In the genomic region with DNA sequence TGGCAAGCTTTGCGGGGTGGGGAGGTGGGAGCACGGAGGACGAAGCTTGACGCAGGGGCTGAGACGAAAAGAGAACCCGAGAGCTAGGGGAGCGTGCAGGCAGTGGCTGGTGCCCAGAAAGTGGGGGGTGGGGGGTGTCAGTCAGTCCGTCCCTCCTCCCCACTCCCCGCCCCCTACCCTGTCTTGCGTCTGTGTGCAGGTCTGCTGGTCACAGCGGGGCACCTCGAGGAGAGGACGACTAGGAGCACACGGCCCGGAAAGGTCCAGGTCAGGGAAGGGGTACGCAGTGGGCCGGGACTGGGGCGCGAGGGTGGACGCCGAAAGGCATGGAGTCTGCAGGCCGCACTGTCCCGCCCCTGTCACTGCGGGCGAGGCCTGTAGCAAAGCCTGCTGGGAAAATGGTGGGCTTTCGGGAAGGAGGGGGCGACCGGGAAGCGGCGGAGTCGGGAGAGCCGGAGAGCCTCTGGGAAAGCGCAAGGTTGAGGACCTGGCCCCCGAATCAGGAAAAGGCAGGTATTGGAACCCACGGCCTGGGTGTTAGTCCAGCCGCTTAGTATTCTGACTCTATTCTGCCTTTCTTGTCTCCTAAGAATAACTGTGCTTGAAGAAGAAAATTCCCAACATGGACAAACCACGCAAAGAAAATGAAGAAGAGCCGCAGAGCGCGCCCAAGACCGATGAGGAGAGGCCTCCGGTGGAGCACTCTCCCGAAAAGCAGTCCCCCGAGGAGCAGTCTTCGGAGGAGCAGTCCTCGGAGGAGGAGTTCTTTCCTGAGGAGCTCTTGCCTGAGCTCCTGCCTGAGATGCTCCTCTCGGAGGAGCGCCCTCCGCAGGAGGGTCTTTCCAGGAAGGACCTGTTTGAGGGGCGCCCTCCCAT, we compare ENCODE assay signal across 8 cellular contexts. TPM values are rescaled to one million over a fixed set of nuclear protein-coding genes. Genes with fewer than 3 reads are reported as not detected.
DNase-seq lines count a peak whose midpoint lies in the region; ATAC-seq, FAIRE-seq and TF ChIP-seq lines count a peak whose summit lies in the region.

No MANE protein-coding gene starts in this region.

- peaks cover 14 to 17% of the 10 kb centered on the region in 2 donors for H3K4me1 Mint-ChIP-seq in natural killer cell treated with Interleukin-12 subunit alpha and Interleukin-12 subunit beta and Interleukin-15 and Interleukin-18, amount 100 ng/mL, for 72 hours (ENCODE audit: low read depth in 2 of 2)

- TF ChIP-seq CTCF in foreskin fibroblast (IDR thresholded peaks at IDR 0.05; ENCODE audit: low read depth, low read length) = peak; percentile 68

- H3K27ac Mint-ChIP-seq in natural killer cell treated with Interleukin-12 subunit alpha and Interleukin-12 subunit beta and Interleukin-15 and Interleukin-18, amount 100 ng/mL, for 72 hours = peak overlapping the region; percentile 11 to 73

- H3K9me3 Mint-ChIP-seq in natural killer cell treated with Interleukin-12 subunit alpha and Interleukin-12 subunit beta and Interleukin-15 and Interleukin-18, amount 100 ng/mL, for 72 hours = no peaks in the 10 kb centered on the region

- H3K36me3 Mint-ChIP-seq in natural killer cell treated with Interleukin-12 subunit alpha and Interleukin-12 subunit beta and Interleukin-15 and Interleukin-18, amount 100 ng/mL, for 72 hours = no peaks in the 10 kb centered on the region

- peak; percentile 1 for DNase-seq in activated CD4-positive, CD25-positive, alpha-beta regulatory T cell treated with anti-CD3 and anti-CD28 coated beads, Interleukin-2, amount 50 U/mL, for 16 hours (ENCODE audit: low read depth, low spot score)
- DNase-seq in activated CD4-positive, CD25-positive, alpha-beta regulatory T cell treated with anti-CD3 and anti-CD28 coated beads, Interleukin-2, amount 50 U/mL, for 72 hours = no peak
- DNase-seq in NCI-H524 (lab: John Stamatoyannopoulos, UW) (peak; percentile 64 to 86), activated gamma-delta T cell treated with Interleukin-2 at 50 U/mL for 16 hours (peak; percentile 16), foreskin fibroblast (peak; percentile 55 to 82), urothelium cell line (ENCODE audit: low spot score) (peak; percentile 47)
- DNase-seq in natural killer cell treated with Interleukin-12 subunit alpha and Interleukin-12 subunit beta and Interleukin-15 and Interleukin-18, amount 100 ng/mL, for 72 hours (ENCODE audit: low spot score) = no peak

- no peak for FAIRE-seq in urothelium cell line (lab: Jason Lieb, UNC)

- peak overlapping the region; percentile 71 to 76 for H3K4me3 ChIP-seq in foreskin fibroblast (ENCODE audit: low read depth in 1 of 2, low read length in 2 of 2)

- peak; percentile 31 for ATAC-seq in HG03342 (IDR thresholded peaks at IDR 0.05; ENCODE audit: unreplicated experiment)
- peak; percentile 69 to 71 for ATAC-seq in natural killer cell treated with Interleukin-12 subunit alpha and Interleukin-12 subunit beta and Interleukin-15 and Interleukin-18, amount 100 ng/mL, for 72 hours

- peak overlapping the region; percentile 95 for H3K4me3 Mint-ChIP-seq in natural killer cell treated with Interleukin-12 subunit alpha and Interleukin-12 subunit beta and Interleukin-15 and Interleukin-18, amount 100 ng/mL, for 72 hours

- H3K27me3 Mint-ChIP-seq in natural killer cell treated with Interleukin-12 subunit alpha and Interleukin-12 subunit beta and Interleukin-15 and Interleukin-18, amount 100 ng/mL, for 72 hours = peaks cover 0 to 6% of the 10 kb centered on the region in 2 donors

RNA-seq across cellular contexts. Expression of gene TCEAL1, which starts 0.8 kb away (rescaled TPM):
- 1 to 10 TPM; 4.3 to 4.5 TPM for total RNA-seq in natural killer cell treated with Interleukin-12 subunit alpha and Interleukin-12 subunit beta and Interleukin-15 and Interleukin-18, amount 100 ng/mL, for 72 hours

RNA-seq across cellular contexts. Expression of gene TCEAL3, which starts 21.8 kb away (rescaled TPM):
- 1 to 10 TPM; 4.6 to 5.4 TPM for total RNA-seq in natural killer cell treated with Interleukin-12 subunit alpha and Interleukin-12 subunit beta and Interleukin-15 and Interleukin-18, amount 100 ng/mL, for 72 hours

RNA-seq across cellular contexts. Expression of gene TCEAL4, which starts 44.2 kb away (rescaled TPM):
- total RNA-seq in natural killer cell treated with Interleukin-12 subunit alpha and Interleukin-12 subunit beta and Interleukin-15 and Interleukin-18, amount 100 ng/mL, for 72 hours = 1 to 10 TPM; 4.0 to 8.2 TPM

RNA-seq across cellular contexts. Expression of gene MORF4L2, which starts 57.0 kb away (rescaled TPM):
- 100 to 1,000 TPM; 176 to 184 TPM for total RNA-seq in natural killer cell treated with Interleukin-12 subunit alpha and Interleukin-12 subunit beta and Interleukin-15 and Interleukin-18, amount 100 ng/mL, for 72 hours

Comparison
In these comparisons a context has a peak if more than half of its experiments do, and no peak if none do; other contexts are left out.
1. DNase-seq: peak in activated CD4-positive, CD25-positive, alpha-beta regulatory T cell treated with anti-CD3 and anti-CD28 coated beads, Interleukin-2, amount 50 U/mL, for 16 hours (single experiment), NCI-H524 (2 of 2), activated gamma-delta T cell treated with Interleukin-2 at 50 U/mL for 16 hours (single experiment), foreskin fibroblast (2 of 2) and urothelium cell line (single experiment); none in activated CD4-positive, CD25-positive, alpha-beta regulatory T cell treated with anti-CD3 and anti-CD28 coated beads, Interleukin-2, amount 50 U/mL, for 72 hours (single experiment) and natural killer cell treated with Interleukin-12 subunit alpha and Interleukin-12 subunit beta and Interleukin-15 and Interleukin-18, amount 100 ng/mL, for 72 hours (single experiment).